Comparison of ENCODE assay signal across 16 cellular contexts in genomic region chr10:5764422-5765297, GRCh38. TPM values are rescaled to one million over a fixed set of nuclear protein-coding genes. Genes with fewer than 3 reads are reported as not detected.
DNase-seq lines count a peak whose midpoint lies in the region; ATAC-seq and TF ChIP-seq lines count a peak whose summit lies in the region.
"Had no signal": no experiment of that assay in that cellular context is flagged by ENCODE, and none has a peak within 500 bp of the region (broad histone marks: within the 10 kb centered on the region; RNA-seq: fewer than 3 reads in every experiment).

No MANE protein-coding gene starts in this region.

- H3K27ac Mint-ChIP-seq in activated T-cell treated with anti-CD3 and anti-CD28 coated beads, Interleukin-2, amount 50 U/mL, for 72 hours = peak overlapping the region; percentile 61
- H3K27ac Mint-ChIP-seq in activated naive CD8-positive, alpha-beta T cell treated with anti-CD3 and anti-CD28 coated beads, Interleukin-2, amount 50 U/mL, for 24 hours = peak overlapping the region; percentile 53
- H3K27ac Mint-ChIP-seq in osteocyte (ENCODE audit: unreplicated experiment) = peak overlapping the region; percentile 5

- H3K4me1 Mint-ChIP-seq in activated T-cell treated with anti-CD3 and anti-CD28 coated beads, Interleukin-2, amount 50 U/mL, for 72 hours (ENCODE audit: low read depth) = peaks cover 23% of the 10 kb centered on the region
- H3K4me1 Mint-ChIP-seq in activated naive CD8-positive, alpha-beta T cell treated with anti-CD3 and anti-CD28 coated beads, Interleukin-2, amount 50 U/mL, for 24 hours = peaks cover 10% of the 10 kb centered on the region
- no peaks in the 10 kb centered on the region for H3K4me1 Mint-ChIP-seq in osteocyte (ENCODE audit: unreplicated experiment)

- H3K4me3 Mint-ChIP-seq in activated T-cell treated with anti-CD3 and anti-CD28 coated beads, Interleukin-2, amount 50 U/mL, for 72 hours = no peak overlapping the region
- H3K4me3 Mint-ChIP-seq in activated naive CD8-positive, alpha-beta T cell treated with anti-CD3 and anti-CD28 coated beads, Interleukin-2, amount 50 U/mL, for 24 hours = no peak overlapping the region
- no peak overlapping the region for H3K4me3 Mint-ChIP-seq in osteocyte (ENCODE audit: unreplicated experiment)

- H3K27me3 ChIP-seq in Loucy (ENCODE audit: insufficient read depth, low read length, poor library complexity, severe bottlenecking) = no peaks in the 10 kb centered on the region
- H3K27me3 ChIP-seq in effector memory CD4-positive, alpha-beta T cell (replicated peaks; ENCODE audit: control insufficient read depth, insufficient read depth, low read length, poor library complexity, severe bottlenecking) = no peaks in the 10 kb centered on the region
- H3K27me3 ChIP-seq: foreskin keratinocyte had no signal

- ATAC-seq in activated T-cell treated with anti-CD3 and anti-CD28 coated beads, Interleukin-2, amount 50 U/mL, for 72 hours (replicated peaks in 1 of 2) = peak; percentile 25
- no peak for ATAC-seq in activated naive CD8-positive, alpha-beta T cell treated with anti-CD3 and anti-CD28 coated beads, Interleukin-2, amount 50 U/mL, for 24 hours
- ATAC-seq: activated CD4-positive, CD25-positive, alpha-beta regulatory T cell treated with anti-CD3 and anti-CD28 coated beads, Interleukin-2, amount 50 U/mL, for 24 hours; foreskin keratinocyte had no signal

- no peaks in the 10 kb centered on the region for H3K9me3 Mint-ChIP-seq in activated T-cell treated with anti-CD3 and anti-CD28 coated beads, Interleukin-2, amount 50 U/mL, for 72 hours
- no peaks in the 10 kb centered on the region for H3K9me3 Mint-ChIP-seq in activated naive CD8-positive, alpha-beta T cell treated with anti-CD3 and anti-CD28 coated beads, Interleukin-2, amount 50 U/mL, for 24 hours
- H3K9me3 Mint-ChIP-seq in osteocyte (ENCODE audit: unreplicated experiment) = no peaks in the 10 kb centered on the region

- no peaks in the 10 kb centered on the region for H3K4me1 ChIP-seq in Loucy (ENCODE audit: insufficient read depth, low read length, poor library complexity, severe bottlenecking)
- no peaks in the 10 kb centered on the region for H3K4me1 ChIP-seq in effector memory CD4-positive, alpha-beta T cell (ENCODE audit: control insufficient read depth, insufficient read depth, low read length, poor library complexity, severe bottlenecking)
- H3K4me1 ChIP-seq: foreskin keratinocyte had no signal

- no peaks in the 10 kb centered on the region for H3K27me3 Mint-ChIP-seq in activated T-cell treated with anti-CD3 and anti-CD28 coated beads, Interleukin-2, amount 50 U/mL, for 72 hours (ENCODE audit: low read depth)
- no peaks in the 10 kb centered on the region for H3K27me3 Mint-ChIP-seq in activated naive CD8-positive, alpha-beta T cell treated with anti-CD3 and anti-CD28 coated beads, Interleukin-2, amount 50 U/mL, for 24 hours
- H3K27me3 Mint-ChIP-seq in osteocyte (ENCODE audit: unreplicated experiment) = no peaks in the 10 kb centered on the region

- H4K20me1 ChIP-seq in Loucy (ENCODE audit: insufficient read depth, low read length, poor library complexity, severe bottlenecking) = peaks cover 20% of the 10 kb centered on the region

- H3K9me3 ChIP-seq in Loucy (ENCODE audit: insufficient read depth, low read depth, low read length) = no peaks in the 10 kb centered on the region
- H3K9me3 ChIP-seq in effector memory CD4-positive, alpha-beta T cell (ENCODE audit: control insufficient read depth, low read length) = no peaks in the 10 kb centered on the region

- DNase-seq in activated T-cell treated with anti-CD3 and anti-CD28 coated beads, Interleukin-2, amount 50 U/mL, for 72 hours = peak in 1 of 2 donors; percentile 12
- DNase-seq in activated T-cell treated with anti-CD3 and anti-CD28 coated beads for 4 hours (no peak), osteocyte (ENCODE audit: extremely low spot score, unreplicated experiment) (no peak), NCI-H2081 (lab: John Stamatoyannopoulos, UW) (no peak), NCI-H2081 treated with DMSO at 0.1 percent for 48 hours (lab: John Stamatoyannopoulos, UW) (no peak)
- DNase-seq in activated naive CD8-positive, alpha-beta T cell treated with anti-CD3 and anti-CD28 coated beads, Interleukin-2, amount 50 U/mL, for 24 hours = no peak
- DNase-seq in effector memory CD4-positive, alpha-beta T cell = no peak
- DNase-seq: activated effector memory CD4-positive, alpha-beta T cell treated with anti-CD3 and anti-CD28 coated beads, Interleukin-2, amount 50 U/mL, for 16 hours; effector CD8-positive, alpha-beta T cell; H7; NCI-H1417 treated with DMSO at 0.1 percent for 48 hours; stimulated activated CD4-positive, alpha-beta T cell treated with anti-CD3 and anti-CD28 coated beads, Interleukin-4, amount 100 ng/mL, for 4 hours had no signal

- no peak overlapping the region for H3K4me3 ChIP-seq in Loucy (ENCODE audit: low read length, poor library complexity, severe bottlenecking)
- no peak overlapping the region for H3K4me3 ChIP-seq in effector memory CD4-positive, alpha-beta T cell (ENCODE audit: insufficient read depth, low read depth, low read length, poor library complexity, severe bottlenecking)

- no peak overlapping the region for H3K27ac ChIP-seq in effector memory CD4-positive, alpha-beta T cell (ENCODE audit: insufficient read depth, low read length, poor library complexity, severe bottlenecking)
- H3K27ac ChIP-seq: foreskin keratinocyte, KMS-11 had no signal

- peaks cover 96% of the 10 kb centered on the region for H3K36me3 ChIP-seq in Loucy (ENCODE audit: insufficient read depth, low read length)
- H3K36me3 ChIP-seq in effector memory CD4-positive, alpha-beta T cell (ENCODE audit: control insufficient read depth, insufficient read depth, low read length) = peaks cover 77% of the 10 kb centered on the region

- TF ChIP-seq CTCF in Loucy (conservative IDR thresholded peaks at IDR 0.05; ENCODE audit: low read length) = 0 out of 2 replicates have a peak, but pooled peaks have one; percentile 18
- TF ChIP-seq CTCF in osteocyte (IDR thresholded peaks at IDR 0.05) = no peak

- H3K9me2 ChIP-seq in Loucy (replicated peaks; ENCODE audit: low read depth, low read length) = no peaks in the 10 kb centered on the region

- peaks cover 20 to 42% of the 10 kb centered on the region in 2 donors for H3K36me3 Mint-ChIP-seq in activated T-cell treated with anti-CD3 and anti-CD28 coated beads, Interleukin-2, amount 50 U/mL, for 72 hours (ENCODE audit: insufficient read depth in 2 of 2)
- H3K36me3 Mint-ChIP-seq in activated naive CD8-positive, alpha-beta T cell treated with anti-CD3 and anti-CD28 coated beads, Interleukin-2, amount 50 U/mL, for 24 hours (ENCODE audit: low read depth) = peaks cover 71% of the 10 kb centered on the region
- peaks cover 68% of the 10 kb centered on the region for H3K36me3 Mint-ChIP-seq in osteocyte (ENCODE audit: unreplicated experiment)

- H2AFZ ChIP-seq in Loucy (ENCODE audit: low read length) = no peak overlapping the region

- H3K4me2 ChIP-seq in Loucy (ENCODE audit: low read depth, low read length, poor library complexity, severe bottlenecking) = no peak overlapping the region
- H3K4me2 ChIP-seq: KMS-11 had no signal

- H3K9ac ChIP-seq in Loucy (ENCODE audit: low read depth, low read length, poor library complexity, severe bottlenecking) = no peak overlapping the region
- H3K9ac ChIP-seq: KMS-11 had no signal

- peaks cover 17% of the 10 kb centered on the region; the same call in 1 of the 2 replicates for H3K79me2 ChIP-seq in Loucy (ENCODE audit: insufficient read depth, low read length)

- peaks cover 12% of the 10 kb centered on the region; the same call in 1 of the 2 replicates for H3F3A ChIP-seq in Loucy (ENCODE audit: low read depth)

RNA-seq across cellular contexts. Expression of gene GDI2, which starts 48.6 kb away (rescaled TPM):
- 100 to 1,000 TPM; 275 to 309 TPM for total RNA-seq in activated T-cell treated with anti-CD3 and anti-CD28 coated beads, Interleukin-2, amount 50 U/mL, for 72 hours
- total RNA-seq in osteocyte = 229 and 232 TPM in 2 replicates

Comparison
In these comparisons a context has a peak if more than half of its experiments do, and no peak if none do; other contexts are left out.
1. H3K27ac Mint-ChIP-seq: peak in every context shown above with its lines; median percentile 61 in activated T-cell treated with anti-CD3 and anti-CD28 coated beads, Interleukin-2, amount 50 U/mL, for 72 hours; 53 in activated naive CD8-positive, alpha-beta T cell treated with anti-CD3 and anti-CD28 coated beads, Interleukin-2, amount 50 U/mL, for 24 hours; 5 in osteocyte.